14 cellular contexts compared by ENCODE assay signal in the genomic region with DNA sequence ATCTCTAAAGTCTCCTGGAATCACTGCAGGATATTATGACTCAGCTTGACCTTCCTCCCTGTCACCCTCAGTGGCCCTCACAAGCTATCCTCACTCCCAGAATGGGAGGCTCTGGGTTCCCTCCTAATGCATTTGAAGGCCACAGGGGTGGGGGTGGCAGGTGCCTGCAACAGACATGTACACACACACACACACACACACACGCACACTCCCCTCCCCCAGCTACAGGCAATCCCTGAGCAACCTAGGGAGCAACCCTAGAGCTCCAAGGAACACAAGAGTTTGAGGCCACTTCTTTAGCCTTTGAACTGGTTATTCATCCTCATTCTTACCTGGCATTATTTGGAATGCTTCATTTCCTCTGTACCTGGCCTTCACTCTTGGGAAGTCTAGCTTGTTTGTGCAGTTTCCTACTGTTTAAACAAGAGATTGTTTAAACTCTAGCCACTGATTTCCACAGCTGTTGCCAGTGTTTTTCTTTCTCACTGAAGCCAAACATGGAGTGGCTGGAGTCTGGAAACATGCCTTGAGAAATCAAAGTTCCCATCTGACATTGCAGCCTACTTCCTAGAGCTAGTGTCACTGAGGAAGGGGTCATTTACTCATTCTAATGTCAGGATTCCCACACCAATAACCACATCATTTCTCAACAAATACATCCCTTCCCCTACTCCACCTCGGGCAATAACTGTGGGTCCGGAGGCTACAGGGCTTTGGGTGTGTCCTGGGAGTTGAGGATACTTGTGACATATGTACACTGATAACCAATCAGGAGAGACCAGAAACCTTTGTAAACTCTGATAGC. TPM values are rescaled to one million over a fixed set of nuclear protein-coding genes. Genes with fewer than 3 reads are reported as not detected.
DNase-seq lines count a peak whose midpoint lies in the region; ATAC-seq, FAIRE-seq and TF ChIP-seq lines count a peak whose summit lies in the region.
"Had no signal": no experiment of that assay in that cellular context is flagged by ENCODE, and none has a peak within 500 bp of the region (broad histone marks: within the 10 kb centered on the region; RNA-seq: fewer than 3 reads in every experiment).

No MANE protein-coding gene starts in this region.

- H3K4ac ChIP-seq in mesendoderm (ENCODE audit: low read depth, low read length) = no peak overlapping the region

- ATAC-seq in left ventricle myocardium superior = peak; percentile 34
- no peak for ATAC-seq in Right ventricle myocardium inferior
- ATAC-seq in mucosa of descending colon = peak; percentile 86
- no peak for ATAC-seq in HG03571 (IDR thresholded peaks at IDR 0.05; ENCODE audit: unreplicated experiment)
- ATAC-seq: activated CD8-positive, alpha-beta memory T cell treated with anti-CD3 and anti-CD28 coated beads, Interleukin-2, amount 10 ng/mL, durations not matched to agents 7 days and 5 days had no signal

- H4K5ac ChIP-seq in mesendoderm (ENCODE audit: low read length) = no peak overlapping the region

- DNase-seq in left ventricle myocardium superior (no peak), Right ventricle myocardium inferior (ENCODE audit: missing footprints) (no peak), choroid plexus epithelial cell (ENCODE audit: low read depth) (peak; percentile 47), mucosa of descending colon (peak in 2 of 3 donors; percentile 28 to 38), WERI-Rb-1 (no peak), mesendoderm (no peak), GM12892 (ENCODE audit: insufficient read length) (no peak)
- DNase-seq: activated CD8-positive, alpha-beta memory T cell treated with anti-CD3 and anti-CD28 coated beads, Interleukin-2, amount 10 ng/mL, durations not matched to agents 7 days and 5 days; effector CD8-positive, alpha-beta T cell; H9; head of caudate nucleus; Peyer's patch had no signal

- H3K27me3 ChIP-seq in WERI-Rb-1 (ENCODE audit: insufficient read depth, low read depth, severe bottlenecking) (peaks cover 3% of the 10 kb centered on the region), mesendoderm (ENCODE audit: insufficient read depth, low read length, poor library complexity) (no peaks in the 10 kb centered on the region)
- H3K27me3 ChIP-seq: Peyer's patch had no signal

- H3K27ac ChIP-seq in WERI-Rb-1 (no peak overlapping the region), mesendoderm (ENCODE audit: low read depth, low read length) (no peak overlapping the region)

- H2BK5ac ChIP-seq in mesendoderm (ENCODE audit: low read length) = no peak overlapping the region

- no peak overlapping the region for H3K23ac ChIP-seq in mesendoderm (ENCODE audit: low read length)

- H2BK15ac ChIP-seq in mesendoderm (replicated peaks; ENCODE audit: low read depth) = no peak overlapping the region

- no peak overlapping the region for H3K9ac ChIP-seq in mesendoderm (ENCODE audit: low read length)

- H2AK5ac ChIP-seq in mesendoderm (ENCODE audit: low read length) = no peak overlapping the region

- no peak overlapping the region for H3K56ac ChIP-seq in mesendoderm (ENCODE audit: low read length)

- H4K8ac ChIP-seq in mesendoderm (ENCODE audit: low read depth, low read length) = no peak overlapping the region

- H3K9me3 ChIP-seq in mucosa of descending colon (no peaks in the 10 kb centered on the region), WERI-Rb-1 (ENCODE audit: severe bottlenecking) (no peaks in the 10 kb centered on the region)
- H3K9me3 ChIP-seq: Peyer's patch had no signal

- no peak overlapping the region for H3K18ac ChIP-seq in mesendoderm (ENCODE audit: low read length)

- FAIRE-seq in GM12892 (lab: Jason Lieb, UNC) = no peak

- no peak overlapping the region for H2BK120ac ChIP-seq in mesendoderm (ENCODE audit: low read depth, low read length)

- TF ChIP-seq CTCF in choroid plexus epithelial cell (conservative IDR thresholded peaks at IDR 0.05; ENCODE audit: low read depth, low read length) (no peak), mucosa of descending colon (IDR thresholded peaks at IDR 0.05) (no peak), WERI-Rb-1 (IDR thresholded peaks at IDR 0.05; ENCODE audit: low read depth, low read length) (no peak)

- H3K79me2 ChIP-seq in mesendoderm (ENCODE audit: control insufficient read depth, insufficient read depth, low read length) = no peaks in the 10 kb centered on the region

- H3K4me1 ChIP-seq in mucosa of descending colon (ENCODE audit: low read depth) = peaks cover 13% of the 10 kb centered on the region
- no peaks in the 10 kb centered on the region for H3K4me1 ChIP-seq in mesendoderm (ENCODE audit: control insufficient read depth, low read depth, low read length)

- H3K4me2 ChIP-seq in mesendoderm (ENCODE audit: low read length) = no peak overlapping the region

- no peak for TF ChIP-seq POLR2A in GM12892 (IDR thresholded peaks at IDR 0.05; ENCODE audit: low read depth, low read length)

- intact Hi-C loops in left ventricle myocardium superior (cut with micrococcal nuclease) = no loop called here
- intact Hi-C loops in Right ventricle myocardium inferior (cut with DNase I) = no loop called here
- intact Hi-C loops in mucosa of descending colon (cut with DNase I, micrococcal nuclease) = no loop called here

- no peaks in the 10 kb centered on the region for H3K79me1 ChIP-seq in mesendoderm (ENCODE audit: low read length)

- H3K36me3 ChIP-seq in mucosa of descending colon (ENCODE audit: low read depth) = no peaks in the 10 kb centered on the region
- no peaks in the 10 kb centered on the region for H3K36me3 ChIP-seq in WERI-Rb-1
- H3K36me3 ChIP-seq in mesendoderm (ENCODE audit: control insufficient read depth, insufficient read depth, low read length) = no peaks in the 10 kb centered on the region
- H3K36me3 ChIP-seq: Peyer's patch had no signal

- no CpG with 5 or more reads among the region's 3 CpGs for WGBS in mesendoderm (ENCODE audit: extremely low coverage, insufficient coverage, low lambda C conversion rate)

- H3K4me3 ChIP-seq in choroid plexus epithelial cell (ENCODE audit: low read depth, low read length) = no peak overlapping the region
- no peak overlapping the region for H3K4me3 ChIP-seq in mucosa of descending colon
- H3K4me3 ChIP-seq in WERI-Rb-1 (ENCODE audit: low read depth, low read length) = no peak overlapping the region
- H3K4me3 ChIP-seq in mesendoderm (ENCODE audit: low read length) = no peak overlapping the region
- H3K4me3 ChIP-seq: Peyer's patch had no signal

RNA-seq across cellular contexts. Expression of gene MAOA, which starts 37.7 kb away (rescaled TPM):
- 103 TPM for total RNA-seq in left ventricle myocardium superior
- 102 TPM for total RNA-seq in Right ventricle myocardium inferior
- 100 to 1,000 TPM; 270 to 401 (median 390) TPM for total RNA-seq in mucosa of descending colon
- 2.2 TPM for polyA plus RNA-seq in mesendoderm (2013, experiment 1 of 2)
- 2.8 TPM for polyA plus RNA-seq in mesendoderm (2013, experiment 2 of 2)
- not detected for polyA plus RNA-seq in GM12892 (2012; ENCODE audit: missing spikeins)
- polyA plus RNA-seq: IgD-negative memory B cell had no signal

Comparison
In these comparisons a context has a peak if more than half of its experiments do, and no peak if none do; other contexts are left out.
1. ATAC-seq: peak in left ventricle myocardium superior (single experiment) and mucosa of descending colon (single experiment); none in Right ventricle myocardium inferior (single experiment) and HG03571 (single experiment).
2. DNase-seq: peak in choroid plexus epithelial cell (single experiment) and mucosa of descending colon (2 of 3); none in left ventricle myocardium superior (single experiment), Right ventricle myocardium inferior (single experiment), WERI-Rb-1 (single experiment), mesendoderm (single experiment) and GM12892 (single experiment).